8 cellular contexts compared by ENCODE assay signal in the genomic region with DNA sequence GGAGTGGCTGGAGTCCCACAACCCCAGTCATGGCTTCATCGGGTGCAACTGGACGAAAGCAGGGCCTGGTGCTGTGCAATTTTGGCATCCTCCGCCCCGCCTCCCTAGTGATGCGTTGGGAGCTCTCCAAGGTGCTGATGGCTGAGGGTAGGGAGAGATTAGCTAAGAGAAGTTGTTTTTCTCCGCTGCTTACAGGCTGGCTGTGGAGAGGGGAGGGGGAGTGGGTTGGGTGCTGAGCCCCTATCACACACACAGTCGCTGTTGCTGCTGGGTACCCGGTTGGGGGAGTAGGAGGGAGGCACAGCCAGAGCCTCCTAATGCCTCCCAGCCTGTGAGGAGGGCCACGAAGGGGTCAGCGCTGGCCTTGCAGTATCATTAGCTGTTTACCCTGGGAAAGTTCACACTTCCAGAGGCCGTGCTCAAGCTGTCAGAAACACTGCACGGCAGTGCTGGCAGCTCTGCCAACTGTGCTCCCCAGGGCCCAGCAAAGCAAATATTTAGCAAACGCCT.
DNase-seq lines count a peak whose midpoint lies in the region; ATAC-seq and TF ChIP-seq lines count a peak whose summit lies in the region.

No MANE protein-coding gene starts in this region.

- intact Hi-C loops in head of caudate nucleus (cut with DNase I), result no loop called here

- no peak for TF ChIP-seq CTCF in omental fat pad (IDR thresholded peaks at IDR 0.05)

- peak; percentile 9 for DNase-seq in G401 (ENCODE audit: low spot score)
- DNase-seq in LoVo (ENCODE audit: low spot score), result peak; percentile 25
- DNase-seq in activated CD4-positive, alpha-beta T cell treated with anti-CD3 and anti-CD28 coated beads, Interleukin-2, amount 50 U/mL, for 48 hours, result peak; percentile 38 to 51
- peak in 37 of 42 donors; percentile 11 to 75 (median 45) for DNase-seq in head of caudate nucleus
- DNase-seq in retina, result peak; percentile 85
- no peak for DNase-seq in omental fat pad (ENCODE audit: low spot score)
- DNase-seq in effector CD8-positive, alpha-beta T cell (lab: John Stamatoyannopoulos, UW), result no peak

- no peak for ATAC-seq in GM18511 (IDR thresholded peaks at IDR 0.05; ENCODE audit: unreplicated experiment)
- ATAC-seq in omental fat pad (ENCODE audit: low FRiP score), result no peak

- in situ Hi-C loops in G401 (cut with HindIII; ENCODE audit: low sequenced_read_pairs), result no loop called here

Comparison
In these comparisons a context has a peak if more than half of its experiments do, and no peak if none do; other contexts are left out.
1. DNase-seq: peak in G401 (single experiment), LoVo (single experiment), activated CD4-positive, alpha-beta T cell treated with anti-CD3 and anti-CD28 coated beads, Interleukin-2, amount 50 U/mL, for 48 hours (2 of 2), head of caudate nucleus (37 of 42) and retina (single experiment); none in omental fat pad (single experiment) and effector CD8-positive, alpha-beta T cell (single experiment).